9 cellular contexts compared by ENCODE assay signal in genomic region chr6:2848851-2849250, GRCh38. TPM values are rescaled to one million over a fixed set of nuclear protein-coding genes. Genes with fewer than 3 reads are reported as not detected.
DNase-seq lines count a peak whose midpoint lies in the region; ATAC-seq lines count a peak whose summit lies in the region.
"Had no signal": no experiment of that assay in that cellular context is flagged by ENCODE, and none has a peak within 500 bp of the region (broad histone marks: within the 10 kb centered on the region; RNA-seq: fewer than 3 reads in every experiment).

No MANE protein-coding gene starts in this region.

- CTCF ChIA-PET in activated naive CD4-positive, alpha-beta T cell treated with anti-CD3 and anti-CD28 coated beads for 36 hours (lab: Charles Lee) = interaction anchor here (0.6 to 11.3 kb wide), 6 partner anchors 51 to 174 kb away, joined by 3 to 177 read pairs (median 5); no protein-coding TSS in a partner anchor

- ATAC-seq in GM19043 (IDR thresholded peaks at IDR 0.05; ENCODE audit: low read depth, unreplicated experiment) = peak; percentile 57

- H3K27me3 Mint-ChIP-seq in activated naive CD4-positive, alpha-beta T cell treated with anti-CD3 and anti-CD28 coated beads for 36 hours (ENCODE audit: low read depth) = no peaks in the 10 kb centered on the region
- H3K27me3 Mint-ChIP-seq: progenitor cell of endocrine pancreas had no signal

- peaks cover 51% of the 10 kb centered on the region for H3K4me1 Mint-ChIP-seq in activated naive CD4-positive, alpha-beta T cell treated with anti-CD3 and anti-CD28 coated beads for 36 hours (ENCODE audit: low read depth)

- H3K4me3 Mint-ChIP-seq in activated naive CD4-positive, alpha-beta T cell treated with anti-CD3 and anti-CD28 coated beads for 36 hours = peak overlapping the region; percentile 63

- intact Hi-C loops in activated naive CD4-positive, alpha-beta T cell treated with anti-CD3 and anti-CD28 coated beads for 36 hours (cut with micrococcal nuclease) = no loop called here

- peaks cover 5% of the 10 kb centered on the region for H3K9me3 Mint-ChIP-seq in activated naive CD4-positive, alpha-beta T cell treated with anti-CD3 and anti-CD28 coated beads for 36 hours

- peak overlapping the region; percentile 84 for H3K27ac Mint-ChIP-seq in activated naive CD4-positive, alpha-beta T cell treated with anti-CD3 and anti-CD28 coated beads for 36 hours

- DNase-seq in RPMI8226 (peak; percentile 62), NCI-H1930 (lab: John Stamatoyannopoulos, UW) (no peak), SIG-M5 (lab: John Stamatoyannopoulos, UW) (no peak), globus pallidus (ENCODE audit: low spot score) (no peak), dermis blood vessel endothelial cell (no peak)
- peak; percentile 89 for DNase-seq in activated naive CD4-positive, alpha-beta T cell treated with anti-CD3 and anti-CD28 coated beads for 36 hours
- peak; percentile 39 to 64 (median 55) for DNase-seq in stimulated activated CD4-positive, alpha-beta T cell treated with anti-CD3 and anti-CD28 coated beads, Interleukin-12 subunit alpha, Interleukin-12 subunit beta, amount 100 ng/mL, for 48 hours (ENCODE audit: low read depth in 2 of 3, low spot score in 1 of 3)

- H3K36me3 Mint-ChIP-seq in activated naive CD4-positive, alpha-beta T cell treated with anti-CD3 and anti-CD28 coated beads for 36 hours (ENCODE audit: low read depth) = peaks cover 2% of the 10 kb centered on the region

RNA-seq across cellular contexts. Expression of gene SERPINB1, which starts 7.2 kb away (rescaled TPM):
- 100 to 1,000 TPM; 200 to 208 TPM for total RNA-seq in activated naive CD4-positive, alpha-beta T cell treated with anti-CD3 and anti-CD28 coated beads for 36 hours
- 32.2 and 57.8 TPM in 2 replicates for total RNA-seq in dermis blood vessel endothelial cell

RNA-seq across cellular contexts. Expression of gene SERPINB9, which starts 54.3 kb away (rescaled TPM):
- total RNA-seq in activated naive CD4-positive, alpha-beta T cell treated with anti-CD3 and anti-CD28 coated beads for 36 hours = 10 to 100 TPM; 72.2 to 75.8 TPM
- total RNA-seq in dermis blood vessel endothelial cell = 37.3 and 98.0 TPM in 2 replicates

Comparison
In these comparisons a context has a peak if more than half of its experiments do, and no peak if none do; other contexts are left out.
1. DNase-seq: peak in RPMI8226 (single experiment), activated naive CD4-positive, alpha-beta T cell treated with anti-CD3 and anti-CD28 coated beads for 36 hours (single experiment) and stimulated activated CD4-positive, alpha-beta T cell treated with anti-CD3 and anti-CD28 coated beads, Interleukin-12 subunit alpha, Interleukin-12 subunit beta, amount 100 ng/mL, for 48 hours (3 of 3); none in NCI-H1930 (0 of 2), SIG-M5 (single experiment), globus pallidus (single experiment) and dermis blood vessel endothelial cell (single experiment).